ENCODE assay signal across 13 cellular contexts in the genomic region with DNA sequence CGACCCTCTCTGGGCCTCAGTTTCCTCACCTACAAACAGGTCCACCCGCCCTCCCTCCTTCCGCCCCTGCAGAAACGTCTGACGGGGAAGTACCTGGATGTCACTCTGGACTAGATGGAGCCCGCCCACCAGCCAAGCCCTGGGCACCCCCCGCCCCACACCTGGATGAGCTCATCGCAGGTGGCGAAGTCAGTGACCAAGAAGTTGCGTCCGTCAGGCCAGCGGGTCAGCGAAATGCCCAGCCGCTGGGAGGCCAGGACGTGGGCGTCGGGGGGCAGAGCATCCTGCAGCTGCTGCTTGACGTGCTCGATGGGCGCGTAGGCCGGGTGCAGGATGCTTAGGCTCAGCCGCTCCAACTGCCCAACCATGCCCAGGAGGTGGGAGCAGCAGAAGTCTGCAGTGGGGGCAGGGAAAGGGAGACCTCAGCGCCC. TPM values are rescaled to one million over a fixed set of nuclear protein-coding genes. Genes with fewer than 3 reads are reported as not detected.
DNase-seq lines count a peak whose midpoint lies in the region; ATAC-seq and TF ChIP-seq lines count a peak whose summit lies in the region.
"Had no signal": no experiment of that assay in that cellular context is flagged by ENCODE, and none has a peak within 500 bp of the region (broad histone marks: within the 10 kb centered on the region; RNA-seq: fewer than 3 reads in every experiment).

No MANE protein-coding gene starts in this region.

- no peak overlapping the region for H2BK5ac ChIP-seq in H9 (ENCODE audit: insufficient read length, low read length)

- ATAC-seq in GM18909 (IDR thresholded peaks at IDR 0.05; ENCODE audit: poor library complexity, unreplicated experiment) (no peak), GM18868 (IDR thresholded peaks at IDR 0.05; ENCODE audit: unreplicated experiment) (no peak)
- ATAC-seq: pancreas had no signal

- no peak for TF ChIP-seq CTCF in AG04450 (IDR thresholded peaks at IDR 0.05; ENCODE audit: low read depth, low read length)
- TF ChIP-seq CTCF in H9 (conservative IDR thresholded peaks at IDR 0.05): no peak
- TF ChIP-seq CTCF in neural cell (IDR thresholded peaks at IDR 0.05; ENCODE audit: poor library complexity, severe bottlenecking): no peak
- no peak for TF ChIP-seq CTCF in colonic mucosa (IDR thresholded peaks at IDR 0.05)

- no peak overlapping the region for H3K27ac ChIP-seq in AG04450 (ENCODE audit: low read depth, low read length)
- no peak overlapping the region for H3K27ac ChIP-seq in H9 (ENCODE audit: insufficient read length, low read depth, low read length)
- H3K27ac ChIP-seq in neural cell (ENCODE audit: low read length): no peak overlapping the region
- no peak overlapping the region for H3K27ac ChIP-seq in colonic mucosa
- H3K27ac ChIP-seq: pancreas, Peyer's patch had no signal

- H3K79me1 ChIP-seq in H9 (ENCODE audit: insufficient read depth, low read depth, low read length, poor library complexity, severe bottlenecking): no peaks in the 10 kb centered on the region

- peak overlapping the region; percentile 45 for H3K4me3 ChIP-seq in AG04450 (ENCODE audit: low read depth, low read length)
- no peak overlapping the region for H3K4me3 ChIP-seq in endocrine pancreas (ENCODE audit: control insufficient read depth, insufficient read depth, low read length)
- peak overlapping the region; percentile 62 for H3K4me3 ChIP-seq in neural cell (ENCODE audit: low read length)
- H3K4me3 ChIP-seq in colonic mucosa: no peak overlapping the region
- H3K4me3 ChIP-seq: pancreas, Peyer's patch had no signal

- no peaks in the 10 kb centered on the region for H4K20me1 ChIP-seq in H9 (ENCODE audit: control insufficient read depth, insufficient read depth, insufficient read length)
- no peaks in the 10 kb centered on the region for H4K20me1 ChIP-seq in neural cell (ENCODE audit: insufficient read depth)

- H2AFZ ChIP-seq in H9 (ENCODE audit: low read length) (no peak overlapping the region), neural cell (ENCODE audit: low read depth, low read length) (no peak overlapping the region)

- H3K4me1 Mint-ChIP-seq in H9: peaks cover 0 to 13% of the 10 kb centered on the region in 2 experiments; a peak in 2 of 4 replicates
- H3K4me1 Mint-ChIP-seq: activated T-helper 17 cell treated with anti-CD3 and anti-CD28 coated beads, Interleukin-2, amount 50 U/mL, for 72 hours had no signal

- H4K91ac ChIP-seq in H9 (ENCODE audit: insufficient read length, low read depth, low read length): no peak overlapping the region

- H3K4me1 ChIP-seq in H9 (ENCODE audit: insufficient read depth, low read length) (no peaks in the 10 kb centered on the region), endocrine pancreas (ENCODE audit: control insufficient read depth, insufficient read depth, low read length) (no peaks in the 10 kb centered on the region), colonic mucosa (no peaks in the 10 kb centered on the region)
- H3K4me1 ChIP-seq: pancreas, Peyer's patch had no signal

- no peak overlapping the region for H3T11ph ChIP-seq in H9 (ENCODE audit: low read length)

- no peak overlapping the region for H3K4ac ChIP-seq in H9 (ENCODE audit: low read depth, low read length)

- TF ChIP-seq EP300 in neural cell (conservative IDR thresholded peaks at IDR 0.05; ENCODE audit: poor library complexity, severe bottlenecking): no peak

- peak overlapping the region; percentile 66 to 84 for H3K4me3 Mint-ChIP-seq in H9
- H3K4me3 Mint-ChIP-seq: activated T-helper 17 cell treated with anti-CD3 and anti-CD28 coated beads, Interleukin-2, amount 50 U/mL, for 72 hours had no signal

- no peak overlapping the region for H4K8ac ChIP-seq in H9 (replicated peaks; ENCODE audit: insufficient read length, low read depth, low read length)

- no peak overlapping the region for H3K27ac Mint-ChIP-seq in H9
- H3K27ac Mint-ChIP-seq: activated T-helper 17 cell treated with anti-CD3 and anti-CD28 coated beads, Interleukin-2, amount 50 U/mL, for 72 hours had no signal

- no peak overlapping the region for H3K9ac ChIP-seq in H9 (ENCODE audit: extremely low read depth, insufficient read length, low read length)
- H3K9ac ChIP-seq in endocrine pancreas (ENCODE audit: control insufficient read depth, insufficient read depth, low read length): peak overlapping the region; percentile 0
- H3K9ac ChIP-seq in neural cell (ENCODE audit: low read length): peak overlapping the region; percentile 12
- H3K9ac ChIP-seq in colonic mucosa (ENCODE audit: low read depth in 2 of 2, low read length in 2 of 2): no peak overlapping the region

- H3K27me3 Mint-ChIP-seq in H9 (ENCODE audit: low read depth): peaks cover 40% of the 10 kb centered on the region

- CTCF ChIA-PET in AG04450 (lab: Charles Lee): interaction anchor here (0.6 kb wide), 1 partner anchor 67 kb away, joined by 4 read pairs; no protein-coding TSS in a partner anchor

- no CpG with 5 or more reads among the region's 24 CpGs for WGBS in H9 (ENCODE audit: extremely low coverage, insufficient read length, low lambda C conversion rate)

- no peak overlapping the region for H4K5ac ChIP-seq in H9 (ENCODE audit: insufficient read length, low read depth, low read length)

- H3F3A ChIP-seq in neural cell (ENCODE audit: insufficient read depth, low read length, poor library complexity, severe bottlenecking): no peaks in the 10 kb centered on the region

- H3K27me3 ChIP-seq in AG04450 (ENCODE audit: control insufficient read depth, insufficient read depth, low read length) (peaks cover 38% of the 10 kb centered on the region), H9 (ENCODE audit: insufficient read depth, low read length) (no peaks in the 10 kb centered on the region; the same call in 1 of the 2 replicates), endocrine pancreas (ENCODE audit: control insufficient read depth, insufficient read depth, low read length) (peaks cover 7% of the 10 kb centered on the region), neural cell (ENCODE audit: insufficient read depth, low read depth, low read length) (peaks cover 43% of the 10 kb centered on the region), colonic mucosa (peaks cover 16% of the 10 kb centered on the region)

- TF ChIP-seq RAD21 in neural cell (conservative IDR thresholded peaks at IDR 0.05): no peak

- no peaks in the 10 kb centered on the region; the same call in 1 of the 2 replicates for H3K9me3 ChIP-seq in AG04450 (ENCODE audit: control insufficient read depth, insufficient read depth, low read length)
- H3K9me3 ChIP-seq in H9 (ENCODE audit: control insufficient read depth, low read depth, low read length): no peaks in the 10 kb centered on the region
- no peaks in the 10 kb centered on the region for H3K9me3 ChIP-seq in endocrine pancreas (ENCODE audit: control insufficient read depth, low read length)
- no peaks in the 10 kb centered on the region for H3K9me3 ChIP-seq in neural cell (ENCODE audit: low read length)
- H3K9me3 ChIP-seq in colonic mucosa: no peaks in the 10 kb centered on the region
- H3K9me3 ChIP-seq: pancreas, Peyer's patch had no signal

- H2BK120ac ChIP-seq in H9 (ENCODE audit: low read depth, low read length, poor library complexity, severe bottlenecking): no peak overlapping the region

- POLR2A ChIA-PET in AG04450 (lab: Yijun Ruan, JAX): no interaction called here

- H3K9me2 ChIP-seq in neural cell (ENCODE audit: insufficient read depth, low read length): no peaks in the 10 kb centered on the region

- intact Hi-C loops in colonic mucosa (cut with DNase I): no loop called here

- H3K56ac ChIP-seq in H9 (ENCODE audit: insufficient read length, low read depth, low read length): no peak overlapping the region

- H3K9me3 Mint-ChIP-seq in H9: no peaks in the 10 kb centered on the region
- H3K9me3 Mint-ChIP-seq: activated T-helper 17 cell treated with anti-CD3 and anti-CD28 coated beads, Interleukin-2, amount 50 U/mL, for 72 hours had no signal

- H2BK15ac ChIP-seq in H9 (ENCODE audit: low read depth, low read length): no peak overlapping the region

- no peak overlapping the region for H3K23ac ChIP-seq in H9 (ENCODE audit: insufficient read length, low read depth, low read length)

- no peak overlapping the region for H2BK12ac ChIP-seq in H9 (ENCODE audit: insufficient read length, low read depth, low read length)

- H3K79me2 ChIP-seq in H9 (ENCODE audit: insufficient read depth, low read length) (no peaks in the 10 kb centered on the region), neural cell (replicated peaks; ENCODE audit: insufficient read depth, low read length) (no peaks in the 10 kb centered on the region)

- DNase-seq in AG04450 (ENCODE audit: low read depth, low spot score) (no peak), H9 (peak; percentile 50), colonic mucosa (no peak), NOMO-1 treated with dmso at 0.1 percent for 144 hours (lab: John Stamatoyannopoulos, UW; ENCODE audit: unreplicated experiment) (no peak)
- DNase-seq: Calu3, NCI-H1694 treated with DMSO at 0.1 percent for 48 hours, Peyer's patch had no signal

- H3K14ac ChIP-seq in H9 (ENCODE audit: insufficient read depth, low read length): no peak overlapping the region; the same call in 1 of the 2 replicates

- no peak overlapping the region for H3K18ac ChIP-seq in H9 (ENCODE audit: insufficient read length, low read depth, low read length)

- peak overlapping the region; percentile 71 for H3K4me2 ChIP-seq in H9 (ENCODE audit: insufficient read depth, insufficient read length, low read length)
- H3K4me2 ChIP-seq in neural cell (ENCODE audit: low read length): no peak overlapping the region

- H2BK20ac ChIP-seq in H9 (ENCODE audit: low read depth, low read length, poor library complexity, severe bottlenecking): no peak overlapping the region

- H3K36me3 ChIP-seq in endocrine pancreas (ENCODE audit: control insufficient read depth, insufficient read depth, low read length) (no peaks in the 10 kb centered on the region), neural cell (ENCODE audit: insufficient read depth, low read length) (no peaks in the 10 kb centered on the region), colonic mucosa (no peaks in the 10 kb centered on the region)
- H3K36me3 ChIP-seq: pancreas, Peyer's patch had no signal

- H3K23me2 ChIP-seq in H9 (ENCODE audit: insufficient read length, low read depth, low read length, poor library complexity, severe bottlenecking): peaks cover 14% of the 10 kb centered on the region

- peaks cover 2 to 6% (median 5%) of the 10 kb centered on the region in 3 experiments; a peak in 3 of 7 replicates for H3K36me3 Mint-ChIP-seq in H9 (ENCODE audit: insufficient read depth in 1 of 3, low read depth in 3 of 3)

- H2AK5ac ChIP-seq in H9 (ENCODE audit: insufficient read length, low read length): no peak overlapping the region

RNA-seq across cellular contexts. Expression of a gene that starts 0.9 kb away (rescaled TPM):
- 0.11 and 0.12 TPM in 2 replicates for polyA plus RNA-seq in AG04450 (2011; rRNA removed)
- 0.17 and 0.28 TPM in 2 replicates for polyA minus RNA-seq in AG04450 (2011; rRNA and poly(A)+ RNA removed)
- 5.2 and 5.5 TPM in 2 replicates for total RNA-seq in H9 (2021)
- not detected in 2 replicates for polyA plus RNA-seq in neural cell
- polyA minus RNA-seq in neural cell: 0.24 TPM in 1 of 2 replicates, not detected in the other
- total RNA-seq in colonic mucosa: not detected
- total RNA-seq: activated T-helper 17 cell treated with anti-CD3 and anti-CD28 coated beads, Interleukin-2, amount 50 U/mL, for 72 hours; Calu3; pancreas; Peyer's patch had no signal
- polyA plus RNA-seq: pancreas had no signal

RNA-seq across cellular contexts. Expression of a gene that starts 28.6 kb away (rescaled TPM):
- polyA plus RNA-seq in AG04450 (2011; rRNA removed): 0.07 and 0.14 TPM in 2 replicates
- not detected in 2 replicates for polyA minus RNA-seq in AG04450 (2011; rRNA and poly(A)+ RNA removed)
- total RNA-seq in H9 (2021): 15.0 and 16.2 TPM in 2 replicates
- 182 and 196 TPM in 2 replicates for polyA plus RNA-seq in neural cell
- polyA minus RNA-seq in neural cell: 65.3 and 77.4 TPM in 2 replicates
- total RNA-seq in colonic mucosa: under 1 TPM; 0.10 to 0.82 TPM

RNA-seq across cellular contexts. Expression of a gene that starts 32.7 kb away (rescaled TPM):
- 3.9 and 4.0 TPM in 2 replicates for polyA plus RNA-seq in AG04450 (2011; rRNA removed)
- 3.4 and 4.7 TPM in 2 replicates for polyA minus RNA-seq in AG04450 (2011; rRNA and poly(A)+ RNA removed)
- 16.5 and 17.5 TPM in 2 replicates for total RNA-seq in H9 (2021)
- 4.5 and 6.5 TPM in 2 replicates for polyA plus RNA-seq in neural cell
- 11.9 and 18.7 TPM in 2 replicates for polyA minus RNA-seq in neural cell
- 1 to 10 TPM in 1 of 2 donors, under 1 TPM in 1; 0.15 to 1.6 TPM for total RNA-seq in colonic mucosa

Comparison
In these comparisons a context has a peak if more than half of its experiments do, and no peak if none do; other contexts are left out.
1. H3K4me3 ChIP-seq: peak in AG04450 (single experiment) and neural cell (single experiment); none in endocrine pancreas (single experiment) and colonic mucosa (single experiment).
2. H3K9ac ChIP-seq: peak in endocrine pancreas (single experiment) and neural cell (single experiment); none in H9 (single experiment) and colonic mucosa (0 of 2).